Comparison of ENCODE assay signal across 1 cellular context in the genomic region with DNA sequence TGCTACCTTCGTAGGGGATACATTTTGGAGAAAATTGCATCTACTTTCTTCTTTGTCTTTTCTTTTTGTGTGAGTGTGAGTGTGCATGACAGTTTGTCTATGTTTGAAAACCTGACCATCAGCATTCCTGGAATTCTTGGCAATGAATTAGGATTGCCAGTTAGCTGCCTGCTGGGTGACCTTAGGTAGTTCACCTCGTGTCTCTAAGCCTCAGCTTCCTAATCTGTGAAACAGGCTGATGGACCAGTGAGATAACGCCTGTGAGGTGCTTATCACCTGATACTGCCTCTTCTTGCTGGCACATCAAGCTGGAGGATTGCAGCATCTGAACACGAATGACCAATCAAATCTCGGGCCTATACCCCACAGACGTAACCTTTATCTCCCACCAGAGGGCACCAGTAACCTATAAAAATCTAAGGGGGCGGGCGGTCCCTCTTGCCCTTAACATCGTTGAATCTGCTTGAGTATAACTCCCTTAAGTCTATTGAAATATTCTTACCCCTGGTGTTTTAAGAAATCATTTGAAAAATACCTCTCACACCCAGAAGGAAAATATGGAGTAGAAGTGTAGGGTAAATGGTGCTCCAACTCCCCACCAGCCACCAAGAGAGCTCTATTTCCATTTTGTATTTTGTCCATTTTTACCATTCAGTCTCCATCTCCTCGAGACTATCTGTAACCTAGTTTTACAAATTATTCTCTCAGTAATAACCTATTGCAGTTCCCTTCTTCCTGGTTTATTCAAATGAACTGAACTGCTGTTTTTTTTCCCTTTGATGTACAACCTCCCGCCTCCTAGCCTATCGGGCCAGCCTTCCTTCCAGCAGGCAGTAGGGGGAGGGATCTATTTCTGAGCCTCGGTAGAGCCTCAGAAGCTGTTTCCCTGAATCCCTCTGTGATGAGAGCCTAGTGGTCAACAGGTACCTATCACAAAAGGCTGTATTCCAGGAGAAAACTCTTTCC.
TF ChIP-seq lines count a peak whose summit lies in the region.

No MANE protein-coding gene starts in this region.

TF ChIP-seq in H1, 55 proteins besides CTCF, POLR2A, EP300 and RAD21 (continued from another document):
- TF ChIP-seq CBX8 (IDR thresholded peaks at IDR 0.05; ENCODE audit: borderline replicate concordance, low read depth, low read length): no peak
